Comparison of ENCODE assay signal across 9 cellular contexts in genomic region chr15:79028411-79028964, GRCh38.
DNase-seq lines count a peak whose midpoint lies in the region; ATAC-seq, FAIRE-seq and TF ChIP-seq lines count a peak whose summit lies in the region.
"Had no signal": no experiment of that assay in that cellular context is flagged by ENCODE, and none has a peak within 500 bp of the region (broad histone marks: within the 10 kb centered on the region; RNA-seq: fewer than 3 reads in every experiment).

No MANE protein-coding gene starts in this region.

- in situ Hi-C loops in K562 (cut with MboI): loop anchor here (5.0 kb wide), 1 partner anchor 149 kb away; no protein-coding TSS in a partner anchor

- no peaks in the 10 kb centered on the region for H3K79me2 ChIP-seq in K562 (ENCODE audit: control insufficient read depth, insufficient read depth, low read length)

- H3K4me3 ChIP-seq in K562 (no peak overlapping the region), thoracic aorta (no peak overlapping the region)

- ATAC-seq in K562 (peak; percentile 81), thoracic aorta (ENCODE audit: insufficient number of reproducible peaks, low FRiP score, low read depth) (no peak), GM21447 (IDR thresholded peaks at IDR 0.05; ENCODE audit: unreplicated experiment) (no peak)
- ATAC-seq: naive thymus-derived CD4-positive, alpha-beta T cell had no signal

- CTCF ChIA-PET in K562 (lab: Yijun Ruan, JAX; ENCODE audit: low intra/inter-chr PET ratio): interaction anchor here (0.5 to 2.7 kb wide), 2 partner anchors 155 to 567 kb away, joined by 3 to 39 read pairs; no protein-coding TSS in a partner anchor

- peak; percentile 93 for FAIRE-seq in K562 (lab: Jason Lieb, UNC)

- DNase-seq in AML-193 (lab: John Stamatoyannopoulos, UW): peak; percentile 27 to 37
- DNase-seq in NCI-H69 (lab: John Stamatoyannopoulos, UW): peak; percentile 47
- peak; percentile 62 to 73 (median 70) for DNase-seq in K562 (ENCODE audit: extremely low read depth in 1 of 4, low spot score in 3 of 4)
- DNase-seq in kidney tubule cell (ENCODE audit: low spot score): peak; percentile 53
- DNase-seq in thoracic aorta (ENCODE audit: low spot score): no peak
- DNase-seq in NCI-H2107 treated with DMSO at 0.1 percent for 48 hours (lab: John Stamatoyannopoulos, UW; ENCODE audit: unreplicated experiment): no peak

- H2AFZ ChIP-seq in K562 (ENCODE audit: low read depth, low read length): no peak overlapping the region

- no peak overlapping the region for H3K4me2 ChIP-seq in K562 (ENCODE audit: insufficient read depth, low read length)

- H3K9me1 ChIP-seq in K562 (ENCODE audit: control insufficient read depth, insufficient read depth, low read length): peaks cover 1% of the 10 kb centered on the region

- no peak overlapping the region for H3K27ac ChIP-seq in K562 (ENCODE audit: extremely low read depth, low read depth, low read length)
- H3K27ac ChIP-seq in thoracic aorta: no peak overlapping the region

- TF ChIP-seq RAD21 in K562 (CRISPR knock-in tag; conservative IDR thresholded peaks at IDR 0.05 in 1 of 2, IDR thresholded peaks at IDR 0.05 in 1 of 2): peak; percentile 84 to 88

- no peaks in the 10 kb centered on the region; the same call in 1 of the 2 replicates for H3K9me3 ChIP-seq in K562 (replicated peaks; ENCODE audit: control insufficient read depth, insufficient read depth, low read depth, low read length)
- H3K9me3 ChIP-seq in thoracic aorta: no peaks in the 10 kb centered on the region

- no peak for TF ChIP-seq POLR2A in K562 (conservative IDR thresholded peaks at IDR 0.05)

- intact Hi-C loops in K562 (cut with micrococcal nuclease): loop anchor here (1.0 kb wide), 1 partner anchor 156 kb away; no protein-coding TSS in a partner anchor

- H3K36me3 ChIP-seq in K562 (ENCODE audit: control insufficient read depth, insufficient read depth, low read length) (no peaks in the 10 kb centered on the region), thoracic aorta (no peaks in the 10 kb centered on the region)

- no TSS peak for BruUV-seq in K562 (replicated peaks; lab: Mats Ljungman, UMichigan)

- no peak for TF ChIP-seq EP300 in K562 (IDR thresholded peaks at IDR 0.05; ENCODE audit: low read length)

- H3K4me1 ChIP-seq in K562 (replicated peaks in 1 of 2; ENCODE audit: control insufficient read depth in 2 of 2, insufficient read depth in 2 of 2, low read length in 2 of 2): peaks cover 0 to 4% of the 10 kb centered on the region in 2 experiments; a peak in 2 of 5 replicates
- H3K4me1 ChIP-seq in thoracic aorta (ENCODE audit: control insufficient read depth in 1 of 2, low read depth in 2 of 2): no peaks in the 10 kb centered on the region

- no peaks in the 10 kb centered on the region; the same call in 1 of the 2 replicates for H4K20me1 ChIP-seq in K562 (replicated peaks; ENCODE audit: control insufficient read depth, insufficient read depth, low read length)

- WGBS in K562 (ENCODE audit: insufficient coverage, low coverage, missing lambda C conversion rate): 2% methylated on average over 7 of the region's 7 CpGs

- H3K9ac ChIP-seq in K562 (ENCODE audit: insufficient read depth in 1 of 2, low read depth in 2 of 2, low read length in 2 of 2): no peak overlapping the region

- H3K27me3 ChIP-seq in K562 (ENCODE audit: control insufficient read depth in 2 of 2, insufficient read depth in 2 of 2, low read length in 2 of 2): peaks cover 0 to 43% of the 10 kb centered on the region in 2 experiments; a peak in 4 of 5 replicates
- no peaks in the 10 kb centered on the region for H3K27me3 ChIP-seq in thoracic aorta (replicated peaks; ENCODE audit: insufficient read depth)

- TF ChIP-seq CTCF in GM12873 (IDR thresholded peaks at IDR 0.05; ENCODE audit: insufficient read depth, low read depth, low read length, missing control alignments) (peak; percentile 93), K562 (IDR thresholded peaks at IDR 0.05 in 2 of 3, conservative IDR thresholded peaks at IDR 0.05 in 1 of 3; ENCODE audit: insufficient read depth in 2 of 3, low read depth in 1 of 3, low read length in 3 of 3) (peak; percentile 89 to 93 (median 92)), thoracic aorta (IDR thresholded peaks at IDR 0.05) (peak; percentile 46)

- POLR2A ChIA-PET in K562 (lab: Yijun Ruan, JAX): interaction anchor here (0.6 to 0.7 kb wide), 3 partner anchors 9 to 156 kb away, joined by 3 to 4 read pairs (median 3); no protein-coding TSS in a partner anchor

TF ChIP-seq in K562, 482 proteins besides CTCF, POLR2A, EP300 and RAD21 (continues in another document):
- TF ChIP-seq CBX5 (IDR thresholded peaks at IDR 0.05; ENCODE audit: borderline replicate concordance, low read depth) (no peak), FOXP4 (CRISPR knock-in tag; IDR thresholded peaks at IDR 0.05; ENCODE audit: borderline replicate concordance) (no peak), EGR1 (conservative IDR thresholded peaks at IDR 0.05) (peak; percentile 64), NR2C2 (CRISPR knock-in tag; IDR thresholded peaks at IDR 0.05) (no peak), NR2C2 (tag; IDR thresholded peaks at IDR 0.05) (no peak), HNRNPH1 (optimal IDR thresholded peaks at IDR 0.05; ENCODE audit: low read depth, low read length) (no peak), HSF4 (CRISPR knock-in tag; IDR thresholded peaks at IDR 0.05; ENCODE audit: borderline replicate concordance) (no peak), DEAF1 (CRISPR knock-in tag; IDR thresholded peaks at IDR 0.05) (peak; percentile 72)

Comparison
In these comparisons a context has a peak if more than half of its experiments do, and no peak if none do; other contexts are left out.
1. DNase-seq: peak in AML-193 (2 of 2), NCI-H69 (single experiment), K562 (4 of 4) and kidney tubule cell (single experiment); none in thoracic aorta (single experiment) and NCI-H2107 treated with DMSO at 0.1 percent for 48 hours (single experiment).
2. Peak in every context shown above with its lines, with median percentiles within 50 percentile points of each other: CTCF ChIP-seq.